In genomic region chr17:78022425-78022824, GRCh38 we compare ENCODE assay signal across 17 cellular contexts.
"Had no signal": no experiment of that assay in that cellular context is flagged by ENCODE, and none has a peak within 500 bp of the region (broad histone marks: within the 10 kb centered on the region; RNA-seq: fewer than 3 reads in every experiment).

No MANE protein-coding gene starts in this region.

- DNase-seq: activated CD4-positive, CD25-positive, alpha-beta regulatory T cell; activated naive CD4-positive, alpha-beta T cell treated with Interleukin-2 at 50 U/mL for 16 hours; anterior cingulate cortex; gastrocnemius medialis; kidney; left ventricle myocardium inferior; mesenchymal stem cell; occipital lobe; right cardiac atrium; small intestine; stimulated activated naive CD4-positive, alpha-beta T cell; T-helper 17 cell; trophoblast cell had no signal

- H3K27ac Mint-ChIP-seq: natural killer cell treated with Interleukin-12 subunit alpha and Interleukin-12 subunit beta and Interleukin-15 and Interleukin-18, amount 100 ng/mL, for 72 hours; progenitor cell of endocrine pancreas; T-helper 17 cell had no signal

- H3K4me3 Mint-ChIP-seq: natural killer cell treated with Interleukin-12 subunit alpha and Interleukin-12 subunit beta and Interleukin-15 and Interleukin-18, amount 100 ng/mL, for 72 hours; T-helper 17 cell had no signal

- ATAC-seq: esophagus mucosa; gastrocnemius medialis; natural killer cell treated with Interleukin-12 subunit alpha and Interleukin-12 subunit beta and Interleukin-15 and Interleukin-18, amount 100 ng/mL, for 72 hours; right cardiac atrium; T-helper 17 cell had no signal

- H3K9me3 Mint-ChIP-seq: natural killer cell treated with Interleukin-12 subunit alpha and Interleukin-12 subunit beta and Interleukin-15 and Interleukin-18, amount 100 ng/mL, for 72 hours had no signal

- H3K4me3 ChIP-seq: breast epithelium, gastrocnemius medialis, left ventricle myocardium inferior had no signal

- H3K27me3 Mint-ChIP-seq: natural killer cell treated with Interleukin-12 subunit alpha and Interleukin-12 subunit beta and Interleukin-15 and Interleukin-18, amount 100 ng/mL, for 72 hours; progenitor cell of endocrine pancreas; T-helper 17 cell had no signal

- H3K36me3 Mint-ChIP-seq: natural killer cell treated with Interleukin-12 subunit alpha and Interleukin-12 subunit beta and Interleukin-15 and Interleukin-18, amount 100 ng/mL, for 72 hours had no signal
